In genomic region chr16:46687486-46687885, GRCh38 we compare ENCODE assay signal across 10 cellular contexts. TPM values are rescaled to one million over a fixed set of nuclear protein-coding genes. Genes with fewer than 3 reads are reported as not detected.
DNase-seq lines count a peak whose midpoint lies in the region; ATAC-seq, FAIRE-seq and TF ChIP-seq lines count a peak whose summit lies in the region.
"Had no signal": no experiment of that assay in that cellular context is flagged by ENCODE, and none has a peak within 500 bp of the region (broad histone marks: within the 10 kb centered on the region; RNA-seq: fewer than 3 reads in every experiment).

No MANE protein-coding gene starts in this region.

- H3K36me3 ChIP-seq in HCT116 (ENCODE audit: control insufficient read depth in 1 of 2, insufficient read depth in 2 of 2, low read length in 2 of 2) = peaks cover 9 to 15% of the 10 kb centered on the region in 2 experiments; a peak in 3 of 4 replicates
- no peaks in the 10 kb centered on the region for H3K36me3 ChIP-seq in breast epithelium
- peaks cover 16% of the 10 kb centered on the region for H3K36me3 ChIP-seq in mesodermal cell (ENCODE audit: control insufficient read depth, insufficient read depth, low read length)

- TF ChIP-seq EP300 in A549 (IDR thresholded peaks at IDR 0.05) = no peak

- CTCF ChIA-PET in A549 (lab: Yijun Ruan, JAX) (no interaction called here), HCT116 (lab: Charles Lee) (interaction anchor here (1.5 kb wide), 1 partner anchor 13 kb away, joined by 12 read pairs; no protein-coding TSS in a partner anchor)

- no peak overlapping the region for H3K27ac ChIP-seq in A549
- H3K27ac ChIP-seq in HCT116 (ENCODE audit: low read depth, low read length) = no peak overlapping the region
- peak overlapping the region in 1 of 2 donors; percentile 97 for H3K27ac ChIP-seq in breast epithelium
- H3K27ac ChIP-seq in mesodermal cell (ENCODE audit: low read depth, low read length, severe bottlenecking) = no peak overlapping the region

- intact Hi-C loops in HCT116 (cut with micrococcal nuclease) (no loop called here), breast epithelium (cut with DNase I; ENCODE audit: low total_unique reads) (no loop called here)

- RAD21 ChIA-PET in HCT116 (lab: Charles Lee; ENCODE audit: low non-redundant PET in 1 of 2, low total read pairs in 2 of 2, uncharacterized antibody in 2 of 2, unreplicated experiment in 2 of 2) = no interaction called here

- 86% methylated on average over 9 of the region's 9 CpGs for WGBS in A549 (ENCODE audit: missing lambda C conversion rate)
- WGBS in mesodermal cell (ENCODE audit: insufficient coverage in 2 of 2), 2 experiments = 72 to 74% methylated on average over 8 of the region's 9 CpGs

- H3K4me1 ChIP-seq in A549 (peaks cover 37% of the 10 kb centered on the region), HCT116 (ENCODE audit: control insufficient read depth in 1 of 2, insufficient read depth in 2 of 2, low read length in 2 of 2) (peaks cover 14 to 23% of the 10 kb centered on the region in 2 experiments; a peak in 3 of 4 replicates), breast epithelium (peaks cover 0 to 9% of the 10 kb centered on the region in 2 donors), mesodermal cell (ENCODE audit: control insufficient read depth, insufficient read depth, low read length, poor library complexity, severe bottlenecking) (peaks cover 24% of the 10 kb centered on the region)

- H3K9me3 ChIP-seq in A549 (no peaks in the 10 kb centered on the region), HCT116 (ENCODE audit: control insufficient read depth in 1 of 2, insufficient read depth in 1 of 2, low read depth in 1 of 2, low read length in 2 of 2) (no peaks in the 10 kb centered on the region), breast epithelium (no peaks in the 10 kb centered on the region), mesodermal cell (ENCODE audit: control insufficient read depth, low read length) (no peaks in the 10 kb centered on the region)

- H3K27me3 ChIP-seq in HCT116 (ENCODE audit: insufficient read depth, low read length) = no peaks in the 10 kb centered on the region
- no peaks in the 10 kb centered on the region for H3K27me3 ChIP-seq in breast epithelium

- no peaks in the 10 kb centered on the region for H3K9me2 ChIP-seq in HCT116 (ENCODE audit: insufficient read depth)

- DNase-seq in A549 (ENCODE audit: low read depth in 1 of 2, low spot score in 1 of 2) = no peak
- no peak for DNase-seq in HCT116 (ENCODE audit: low read depth, low spot score)
- DNase-seq in breast epithelium (ENCODE audit: low spot score in 2 of 2) = no peak
- DNase-seq in activated CD8-positive, alpha-beta memory T cell treated with anti-CD3 and anti-CD28 coated beads, Interleukin-2, amount 50 U/mL, for 48 hours = no peak
- DNase-seq in HCEC 1CT = no peak
- no peak for DNase-seq in DMS114 treated with DMSO at 0.1 percent for 48 hours (lab: John Stamatoyannopoulos, UW; ENCODE audit: unreplicated experiment)
- DNase-seq: NCI-H69 had no signal

- H3K4me2 ChIP-seq in A549 = peak overlapping the region; percentile 81
- peak overlapping the region; percentile 90 for H3K4me2 ChIP-seq in HCT116 (ENCODE audit: low read length)

- H2AFZ ChIP-seq in HCT116 (ENCODE audit: low read depth, low read length, poor library complexity, severe bottlenecking) = no peak overlapping the region

- POLR2A ChIA-PET in A549 (lab: Yijun Ruan, JAX) = no interaction called here
- POLR2A ChIA-PET in HCT116 (lab: Charles Lee) = no interaction called here

- TF ChIP-seq CTCF in A549 (IDR thresholded peaks at IDR 0.05) (no peak), HCT116 (IDR thresholded peaks at IDR 0.05 in 2 of 3, conservative IDR thresholded peaks at IDR 0.05 in 1 of 3; ENCODE audit: borderline replicate concordance in 1 of 3, insufficient read depth in 1 of 3, low read depth in 2 of 3, low read length in 2 of 3) (no peak), breast epithelium (IDR thresholded peaks at IDR 0.05) (no peak)

- TSS peak; percentile 50 for BruUV-seq in HCT116 (replicated peaks; lab: Mats Ljungman, UMichigan)

- peaks cover 22% of the 10 kb centered on the region; the same call in 1 of the 2 replicates for H4K20me1 ChIP-seq in HCT116 (ENCODE audit: insufficient read depth)

- ATAC-seq in A549 (no peak), HCT116 (no peak), GM21619 (IDR thresholded peaks at IDR 0.05; ENCODE audit: unreplicated experiment) (no peak)

- H3K9ac ChIP-seq in HCT116 (ENCODE audit: low read length) = peak overlapping the region; percentile 92

- no peak for TF ChIP-seq RAD21 in A549 (conservative IDR thresholded peaks at IDR 0.05 in 1 of 2, IDR thresholded peaks at IDR 0.05 in 1 of 2)
- TF ChIP-seq RAD21 in HCT116 (IDR thresholded peaks at IDR 0.05; ENCODE audit: low read depth) = no peak

- H3K79me2 ChIP-seq in HCT116 (ENCODE audit: insufficient read depth, low read length) = peaks cover 93% of the 10 kb centered on the region

- FAIRE-seq in A549 (lab: Jason Lieb, UNC) = no peak
- FAIRE-seq: endometrium had no signal

- TF ChIP-seq POLR2A in A549 (IDR thresholded peaks at IDR 0.05; ENCODE audit: low read length) = no peak
- TF ChIP-seq POLR2A in HCT116 (IDR thresholded peaks at IDR 0.05; ENCODE audit: borderline replicate concordance, extremely low read depth, insufficient read depth, insufficient read length) = no peak
- no peak for TF ChIP-seq POLR2A in breast epithelium (IDR thresholded peaks at IDR 0.05)

- peak overlapping the region; percentile 58 for H3K4me3 ChIP-seq in A549
- H3K4me3 ChIP-seq in HCT116 (replicated peaks in 1 of 2; ENCODE audit: low read depth in 1 of 2, low read length in 2 of 2) = peak overlapping the region; percentile 82 to 95
- peak overlapping the region in 2 of 3 donors; percentile 91 to 99 for H3K4me3 ChIP-seq in breast epithelium
- peak overlapping the region; percentile 93 for H3K4me3 ChIP-seq in mesodermal cell (ENCODE audit: extremely low read depth, insufficient read depth, low read length, poor library complexity, severe bottlenecking)

TF ChIP-seq in A549, 52 proteins besides CTCF, POLR2A, EP300 and RAD21 (continues in another document):
- no peak for TF ChIP-seq MAZ (IDR thresholded peaks at IDR 0.05; ENCODE audit: borderline replicate concordance, low read depth, low read length)
- TF ChIP-seq CEBPB (IDR thresholded peaks at IDR 0.05) = no peak
- no peak for TF ChIP-seq HES2 (IDR thresholded peaks at IDR 0.05)
- TF ChIP-seq RCOR1 (IDR thresholded peaks at IDR 0.05; ENCODE audit: low read depth, low read length) = no peak
- TF ChIP-seq USF2 (IDR thresholded peaks at IDR 0.05) = no peak
- TF ChIP-seq EHMT2 (IDR thresholded peaks at IDR 0.05; ENCODE audit: low read depth) = no peak

TF ChIP-seq in HCT116, 20 proteins besides CTCF, POLR2A, EP300 and RAD21 (continues in another document):
- TF ChIP-seq ZFX (IDR thresholded peaks at IDR 0.05) (no peak), SRF (IDR thresholded peaks at IDR 0.05; ENCODE audit: low read depth) (no peak), YY1 (IDR thresholded peaks at IDR 0.05; ENCODE audit: extremely low read depth, insufficient replicate concordance, low read depth, low read length) (no peak), JUND (IDR thresholded peaks at IDR 0.05) (no peak), ATF3 (IDR thresholded peaks at IDR 0.05) (no peak), SIN3A (IDR thresholded peaks at IDR 0.05; ENCODE audit: low read depth) (no peak), ELF1 (IDR thresholded peaks at IDR 0.05; ENCODE audit: borderline replicate concordance, low read depth) (no peak), CEBPB (IDR thresholded peaks at IDR 0.05; ENCODE audit: low read depth) (no peak), MAX (IDR thresholded peaks at IDR 0.05) (no peak), CBX3 (IDR thresholded peaks at IDR 0.05; ENCODE audit: low read depth) (no peak), SP1 (IDR thresholded peaks at IDR 0.05; ENCODE audit: low read depth) (no peak), EGR1 (IDR thresholded peaks at IDR 0.05; ENCODE audit: low read depth) (no peak), ZNF274 (IDR thresholded peaks at IDR 0.05; ENCODE audit: low read depth, low read length) (no peak), TCF7L2 (IDR thresholded peaks at IDR 0.05; ENCODE audit: borderline replicate concordance, extremely low read depth, insufficient read depth, insufficient read length) (no peak), FOSL1 (IDR thresholded peaks at IDR 0.05; ENCODE audit: low read depth) (no peak), EZH2 (IDR thresholded peaks at IDR 0.05) (no peak), POLR2AphosphoS5 (IDR thresholded peaks at IDR 0.05; ENCODE audit: low read depth, low read length) (no peak), EZH2phosphoT487 (IDR thresholded peaks at IDR 0.05; ENCODE audit: borderline replicate concordance) (no peak)

RNA-seq across cellular contexts. Expression of gene VPS35, which starts 1.5 kb away (rescaled TPM):
- polyA plus RNA-seq in A549 (2011; rRNA removed) (67.2 and 85.5 TPM in 2 replicates), A549 (2017; fragmentation: RNase III; extraction: RNeasy Plus Mini Kit Qiagen cat#74134 plus additional on column Dnase treatment) (82.3 to 92.1 TPM (median 83.0 TPM) in 3 replicates)
- polyA plus RNA-seq in A549 (2012; cell fraction: cytosol; rRNA removed) = 18.4 and 20.6 TPM in 2 replicates
- polyA plus RNA-seq in A549 (2012; cell fraction: nucleus; rRNA removed) = 10.2 and 15.8 TPM in 2 replicates
- 31.5 and 34.6 TPM in 2 replicates for polyA minus RNA-seq in A549 (2011; rRNA and poly(A)+ RNA removed)
- total RNA-seq in HCT116 (2021; ENCODE audit: unreplicated experiment) (115 TPM), breast epithelium (100 to 1,000 TPM in 1 of 3 donors, 10 to 100 TPM in 2; 56.0 to 117 (median 66.9) TPM)
- 24.1 and 38.5 TPM in 2 replicates for polyA plus RNA-seq in HCT116 (2012)
- 71.6 TPM for polyA plus RNA-seq in mesodermal cell (2013, experiment 1 of 2)
- 71.9 TPM for polyA plus RNA-seq in mesodermal cell (2013, experiment 2 of 2)

RNA-seq across cellular contexts. Expression of gene ORC6, which starts 2.0 kb away (rescaled TPM):
- polyA plus RNA-seq in A549 (2011; rRNA removed) (27.7 and 35.0 TPM in 2 replicates), A549 (2017; fragmentation: RNase III; extraction: RNeasy Plus Mini Kit Qiagen cat#74134 plus additional on column Dnase treatment) (44.5 to 48.8 TPM (median 46.5 TPM) in 3 replicates)
- polyA plus RNA-seq in A549 (2012; cell fraction: cytosol; rRNA removed) = 37.3 and 38.8 TPM in 2 replicates
- 21.9 and 38.2 TPM in 2 replicates for polyA plus RNA-seq in A549 (2012; cell fraction: nucleus; rRNA removed)
- 5.2 and 6.4 TPM in 2 replicates for polyA minus RNA-seq in A549 (2011; rRNA and poly(A)+ RNA removed)
- total RNA-seq in HCT116 (2021; ENCODE audit: unreplicated experiment) (44.7 TPM), breast epithelium (1 to 10 TPM in 1 of 3 donors, under 1 TPM in 2; 0.66 to 1.3 (median 0.80) TPM)
- 13.7 and 16.4 TPM in 2 replicates for polyA plus RNA-seq in HCT116 (2012)
- 40.0 TPM for polyA plus RNA-seq in mesodermal cell (2013, experiment 1 of 2)
- polyA plus RNA-seq in mesodermal cell (2013, experiment 2 of 2) = 44.3 TPM

Comparison
In these comparisons a context has a peak if more than half of its experiments do, and no peak if none do; other contexts are left out.
1. RNA of gene ORC6, which starts 2.0 kb away (total RNA-seq): 44.7 TPM in HCT116 (single experiment); 0.66 to 1.3 TPM in breast epithelium; every median in the first group is over 10 times any median in the second.
2. Peak in every context shown above with its lines, with median percentiles within 50 percentile points of each other: H3K4me3 ChIP-seq.